In genomic region chr5:24491482-24491881, GRCh38 we compare ENCODE assay signal across 16 cellular contexts.
"Had no signal": no experiment of that assay in that cellular context is flagged by ENCODE, and none has a peak within 500 bp of the region (broad histone marks: within the 10 kb centered on the region; RNA-seq: fewer than 3 reads in every experiment).

No MANE protein-coding gene starts in this region.

- ATAC-seq: gastroesophageal sphincter, left colon, natural killer cell, right cardiac atrium had no signal

- DNase-seq: colonic mucosa; dermis blood vessel endothelial cell; esophagus squamous epithelium; foreskin fibroblast; left colon; mammary epithelial cell; natural killer cell; nucleus accumbens; ovary; right cardiac atrium; stimulated activated CD4-positive, alpha-beta T cell treated with anti-CD3 and anti-CD28 coated beads, Interleukin-2, amount 100 ng/mL, for 48 hours; stimulated activated naive CD4-positive, alpha-beta T cell treated with Interleukin-2 at 50 U/mL for 16 hours; thyroid gland; upper lobe of left lung; uterus had no signal
